Comparison of ENCODE assay signal across 8 cellular contexts in the genomic region with DNA sequence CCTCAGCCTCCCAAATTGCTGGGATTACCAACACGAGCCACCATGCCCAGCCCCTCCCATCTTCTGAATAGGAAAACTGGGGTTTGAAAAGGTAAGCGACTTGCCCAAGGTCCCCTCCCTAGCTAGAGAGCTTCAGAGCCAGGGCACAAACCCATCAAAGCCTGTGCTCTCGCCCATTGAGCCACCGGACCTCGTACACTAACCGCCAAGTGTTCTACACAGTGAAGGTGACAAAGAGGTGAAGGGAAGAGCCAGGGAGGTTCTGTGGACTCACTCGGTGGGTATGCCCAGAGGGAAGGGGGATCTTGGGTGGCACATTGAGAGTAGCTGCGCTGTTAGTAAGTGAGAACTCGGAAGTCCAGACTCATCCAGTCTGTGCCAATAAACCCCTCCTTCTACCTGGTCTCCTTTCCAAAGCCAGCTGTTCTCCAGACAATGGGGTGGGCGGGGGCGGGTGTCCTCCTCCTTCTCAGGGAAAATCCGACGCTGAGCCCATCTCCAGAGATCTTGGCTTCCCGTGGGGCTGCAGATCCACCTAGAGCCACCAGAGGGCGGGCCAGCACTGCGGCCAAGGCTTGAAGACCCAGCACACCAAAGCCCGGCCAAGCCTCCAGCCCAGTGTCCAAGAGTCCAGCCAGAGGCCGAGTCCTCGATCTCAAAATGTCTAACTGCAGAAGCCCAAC. TPM values are rescaled to one million over a fixed set of nuclear protein-coding genes. Genes with fewer than 3 reads are reported as not detected.
A peak's percentile ranks its signal among the peaks of the same experiment; 100 is the strongest.
DNase-seq lines count a peak whose midpoint lies in the region; ATAC-seq and TF ChIP-seq lines count a peak whose summit lies in the region.

No MANE protein-coding gene starts in this region.

- peak; percentile 43 for ATAC-seq in GM18519 (IDR thresholded peaks at IDR 0.05; ENCODE audit: low FRiP score, unreplicated experiment)
- peak; percentile 51 for ATAC-seq in HG03103 (IDR thresholded peaks at IDR 0.05; ENCODE audit: low read depth, unreplicated experiment)

- TF ChIP-seq CTCF in AG04450 (IDR thresholded peaks at IDR 0.05; ENCODE audit: low read depth, low read length) (peak; percentile 98), colonic mucosa (IDR thresholded peaks at IDR 0.05) (peak; percentile 99), liver (IDR thresholded peaks at IDR 0.05; ENCODE audit: low read depth, low read length, missing input control) (peak; percentile 99)

- 20% methylated on average over 19 of the region's 19 CpGs for WGBS in liver

- intact Hi-C loops in colonic mucosa (cut with DNase I): loop anchor here (5.0 kb wide), 1 partner anchor 70 kb away; no protein-coding TSS in a partner anchor

- H3K27me3 ChIP-seq in AG04450 (ENCODE audit: control insufficient read depth, insufficient read depth, low read length) (peaks cover 42% of the 10 kb centered on the region), colonic mucosa (peaks cover 35% of the 10 kb centered on the region), liver (ENCODE audit: control insufficient read depth in 4 of 4, insufficient read depth in 4 of 4, low read length in 3 of 4) (no peaks in the 10 kb centered on the region)

- H3K27ac ChIP-seq in AG04450 (ENCODE audit: low read depth, low read length): no peak overlapping the region
- H3K27ac ChIP-seq in colonic mucosa: no peak overlapping the region
- H3K27ac ChIP-seq in liver (ENCODE audit: low read depth in 1 of 2, low read length in 2 of 2): peak overlapping the region; percentile 83 to 84

- H3K36me3 ChIP-seq in colonic mucosa: no peaks in the 10 kb centered on the region
- no peaks in the 10 kb centered on the region for H3K36me3 ChIP-seq in liver (ENCODE audit: control insufficient read depth in 4 of 4, insufficient read depth in 3 of 4, low read depth in 1 of 4, low read length in 3 of 4)

- no peak overlapping the region for H3K9ac ChIP-seq in colonic mucosa (ENCODE audit: low read depth in 2 of 2, low read length in 2 of 2)
- H3K9ac ChIP-seq in liver (ENCODE audit: low read depth in 1 of 2, low read length in 2 of 2): no peak overlapping the region

- POLR2A ChIA-PET in AG04450 (lab: Yijun Ruan, JAX): no interaction called here

- H3K9me3 ChIP-seq in AG04450 (ENCODE audit: control insufficient read depth, insufficient read depth, low read length): no peaks in the 10 kb centered on the region
- no peaks in the 10 kb centered on the region for H3K9me3 ChIP-seq in colonic mucosa
- H3K9me3 ChIP-seq in liver (ENCODE audit: control insufficient read depth in 4 of 4, low read length in 3 of 4): no peaks in the 10 kb centered on the region

- DNase-seq in AG04450 (ENCODE audit: low read depth, low spot score) (peak; percentile 59), NCI-H345 (lab: John Stamatoyannopoulos, UW) (peak; percentile 76), colonic mucosa (peak; percentile 92)
- DNase-seq in activated CD4-positive, alpha-beta T cell treated with anti-CD3 and anti-CD28 coated beads for 48 hours: peak; percentile 84
- peak in 2 of 3 experiments; percentile 55 to 75 for DNase-seq in stimulated activated CD4-positive, alpha-beta T cell treated with anti-CD3 and anti-CD28 coated beads, TNF-alpha, amount 100 ng/mL, for 24 hours (ENCODE audit: low read depth in 3 of 3)

- CTCF ChIA-PET in AG04450 (lab: Charles Lee): interaction anchor here (0.5 to 5.7 kb wide), 48 partner anchors 9 to 1221 kb away, joined by 3 to 215 read pairs (median 4); partner anchors contain the start of genes SLC43A1, SLC43A3, SSRP1 and TIMM10

- H3K4me3 ChIP-seq in AG04450 (ENCODE audit: low read depth, low read length): no peak overlapping the region
- no peak overlapping the region for H3K4me3 ChIP-seq in colonic mucosa
- H3K4me3 ChIP-seq in liver (ENCODE audit: low read depth in 1 of 3, low read length in 3 of 3): no peak overlapping the region

- peak; percentile 96 to 97 for TF ChIP-seq RAD21 in liver (IDR thresholded peaks at IDR 0.05)

- H3K4me1 ChIP-seq in colonic mucosa (peaks cover 15% of the 10 kb centered on the region), liver (ENCODE audit: control insufficient read depth in 4 of 4, insufficient read depth in 4 of 4, low read length in 3 of 4) (peaks cover 26 to 65% (median 57%) of the 10 kb centered on the region in 4 donors)

TF ChIP-seq in liver, 16 proteins besides CTCF, POLR2A, EP300 and RAD21:
- TF ChIP-seq FOXA2 (IDR thresholded peaks at IDR 0.05): peak; percentile 31
- no peak for TF ChIP-seq ZBTB33 (IDR thresholded peaks at IDR 0.05)
- TF ChIP-seq TAF1 (conservative IDR thresholded peaks at IDR 0.05): no peak
- peak; percentile 81 for TF ChIP-seq SP1 (IDR thresholded peaks at IDR 0.05)
- TF ChIP-seq YY1 (IDR thresholded peaks at IDR 0.05): peak; percentile 90
- TF ChIP-seq HNF4G (IDR thresholded peaks at IDR 0.05): peak; percentile 61
- no peak for TF ChIP-seq NR2F2 (IDR thresholded peaks at IDR 0.05)
- TF ChIP-seq, protein P1, sequence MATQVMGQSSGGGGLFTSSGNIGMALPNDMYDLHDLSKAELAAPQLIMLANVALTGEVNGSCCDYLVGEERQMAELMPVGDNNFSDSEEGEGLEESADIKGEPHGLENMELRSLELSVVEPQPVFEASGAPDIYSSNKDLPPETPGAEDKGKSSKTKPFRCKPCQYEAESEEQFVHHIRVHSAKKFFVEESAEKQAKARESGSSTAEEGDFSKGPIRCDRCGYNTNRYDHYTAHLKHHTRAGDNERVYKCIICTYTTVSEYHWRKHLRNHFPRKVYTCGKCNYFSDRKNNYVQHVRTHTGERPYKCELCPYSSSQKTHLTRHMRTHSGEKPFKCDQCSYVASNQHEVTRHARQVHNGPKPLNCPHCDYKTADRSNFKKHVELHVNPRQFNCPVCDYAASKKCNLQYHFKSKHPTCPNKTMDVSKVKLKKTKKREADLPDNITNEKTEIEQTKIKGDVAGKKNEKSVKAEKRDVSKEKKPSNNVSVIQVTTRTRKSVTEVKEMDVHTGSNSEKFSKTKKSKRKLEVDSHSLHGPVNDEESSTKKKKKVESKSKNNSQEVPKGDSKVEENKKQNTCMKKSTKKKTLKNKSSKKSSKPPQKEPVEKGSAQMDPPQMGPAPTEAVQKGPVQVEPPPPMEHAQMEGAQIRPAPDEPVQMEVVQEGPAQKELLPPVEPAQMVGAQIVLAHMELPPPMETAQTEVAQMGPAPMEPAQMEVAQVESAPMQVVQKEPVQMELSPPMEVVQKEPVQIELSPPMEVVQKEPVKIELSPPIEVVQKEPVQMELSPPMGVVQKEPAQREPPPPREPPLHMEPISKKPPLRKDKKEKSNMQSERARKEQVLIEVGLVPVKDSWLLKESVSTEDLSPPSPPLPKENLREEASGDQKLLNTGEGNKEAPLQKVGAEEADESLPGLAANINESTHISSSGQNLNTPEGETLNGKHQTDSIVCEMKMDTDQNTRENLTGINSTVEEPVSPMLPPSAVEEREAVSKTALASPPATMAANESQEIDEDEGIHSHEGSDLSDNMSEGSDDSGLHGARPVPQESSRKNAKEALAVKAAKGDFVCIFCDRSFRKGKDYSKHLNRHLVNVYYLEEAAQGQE (IDR thresholded peaks at IDR 0.05): no peak
- no peak for TF ChIP-seq JUND (IDR thresholded peaks at IDR 0.05)
- TF ChIP-seq, protein P2, sequence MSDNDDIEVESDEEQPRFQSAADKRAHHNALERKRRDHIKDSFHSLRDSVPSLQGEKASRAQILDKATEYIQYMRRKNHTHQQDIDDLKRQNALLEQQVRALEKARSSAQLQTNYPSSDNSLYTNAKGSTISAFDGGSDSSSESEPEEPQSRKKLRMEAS (IDR thresholded peaks at IDR 0.05): peak; percentile 37
- no peak for TF ChIP-seq FOXA1 (IDR thresholded peaks at IDR 0.05)
- peak; percentile 89 to 91 for TF ChIP-seq HNF4A (conservative IDR thresholded peaks at IDR 0.05)
- no peak for TF ChIP-seq EGR1 (IDR thresholded peaks at IDR 0.05; ENCODE audit: low read depth in 2 of 2)
- no peak for TF ChIP-seq GABPA (IDR thresholded peaks at IDR 0.05 in 1 of 2, conservative IDR thresholded peaks at IDR 0.05 in 1 of 2)
- peak; percentile 63 to 74 for TF ChIP-seq RXRA (IDR thresholded peaks at IDR 0.05)
- TF ChIP-seq ATF3 (IDR thresholded peaks at IDR 0.05): peak; percentile 18

RNA-seq across cellular contexts. Expression of gene RTN4RL2, which starts 3.2 kb away (rescaled TPM):
- polyA plus RNA-seq in AG04450 (2011; rRNA removed) (0.11 and 0.45 TPM in 2 replicates), liver (10 to 100 TPM in 1 of 2 donors, 1 to 10 TPM in 1; 5.5 to 18.1 TPM)
- polyA minus RNA-seq in AG04450 (2011; rRNA and poly(A)+ RNA removed): not detected in 2 replicates
- total RNA-seq in colonic mucosa (under 1 TPM; 0.54 to 0.82 TPM), liver (under 1 TPM; 0.75 to 0.89 TPM)

RNA-seq across cellular contexts. Expression of gene SLC43A3, which starts 30.2 kb away (rescaled TPM):
- polyA plus RNA-seq in AG04450 (2011; rRNA removed): 24.4 and 25.1 TPM in 2 replicates
- polyA minus RNA-seq in AG04450 (2011; rRNA and poly(A)+ RNA removed): 30.1 and 43.1 TPM in 2 replicates
- 10 to 100 TPM; 10.6 to 21.4 TPM for total RNA-seq in colonic mucosa
- total RNA-seq in liver: 100 to 1,000 TPM in 1 of 2 donors, 10 to 100 TPM in 1; 47.2 to 106 TPM
- 100 to 1,000 TPM in 1 of 2 donors, 10 to 100 TPM in 1; 80.2 to 152 TPM for polyA plus RNA-seq in liver

RNA-seq across cellular contexts. Expression of gene SLC43A1, which starts 58.4 kb away (rescaled TPM):
- 14.6 and 17.5 TPM in 2 replicates for polyA plus RNA-seq in AG04450 (2011; rRNA removed)
- polyA minus RNA-seq in AG04450 (2011; rRNA and poly(A)+ RNA removed): 24.5 and 30.1 TPM in 2 replicates
- total RNA-seq in colonic mucosa: 10 to 100 TPM in 1 of 2 donors, 1 to 10 TPM in 1; 8.7 to 19.0 TPM
- 100 to 1,000 TPM; 107 to 171 TPM for total RNA-seq in liver
- 100 to 1,000 TPM in 1 of 2 donors, 10 to 100 TPM in 1; 85.6 to 108 TPM for polyA plus RNA-seq in liver

Comparison
In these comparisons a context has a peak if more than half of its experiments do, and no peak if none do; other contexts are left out.
1. H3K27ac ChIP-seq: peak in liver (2 of 2); none in AG04450 (single experiment) and colonic mucosa (single experiment).
2. RNA of gene SLC43A1, which starts 58.4 kb away (total RNA-seq): 107 to 171 TPM in liver; 8.7 to 19.0 TPM in colonic mucosa; every median in the first group is over 4 times any median in the second.
3. Peak in every context shown above with its lines, with median percentiles within 50 percentile points of each other: DNase-seq and CTCF ChIP-seq.